In the genomic region with DNA sequence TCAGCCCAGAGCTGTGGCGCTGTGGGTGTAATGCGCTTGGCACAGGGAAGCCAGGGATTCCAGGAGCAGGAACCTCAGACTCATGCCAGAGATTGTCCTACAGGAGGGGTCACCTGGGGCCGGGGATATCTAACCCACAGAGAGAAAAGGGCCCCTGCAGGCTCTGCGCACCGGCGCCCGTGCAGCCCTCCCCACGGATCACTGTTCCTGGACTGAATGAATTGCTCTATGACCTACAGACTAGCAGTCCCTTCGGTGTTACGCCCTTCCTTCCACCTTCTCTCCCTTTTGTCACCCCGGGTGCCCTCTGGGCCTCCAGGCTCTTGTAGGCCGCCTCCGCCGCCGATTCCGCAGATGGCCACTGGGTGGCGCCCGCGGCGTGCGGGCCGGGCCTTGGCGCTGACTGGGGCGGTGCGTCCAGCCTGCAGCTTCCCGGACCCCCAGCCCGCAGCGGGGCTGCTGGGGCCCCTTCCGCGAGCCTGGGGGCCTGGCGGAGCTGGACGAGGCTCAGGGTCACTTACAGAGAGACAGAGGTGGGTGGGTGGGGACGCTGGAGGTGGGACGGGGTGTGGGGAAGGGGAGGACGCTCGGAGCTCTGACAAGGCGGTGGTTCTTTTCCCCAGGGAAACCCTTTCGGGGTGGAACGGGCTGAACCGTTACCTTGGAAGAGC, we compare ENCODE assay signal across 1 cellular context.
TF ChIP-seq lines count a peak whose summit lies in the region.

No MANE protein-coding gene starts in this region.

TF ChIP-seq in HepG2, 621 proteins besides CTCF, POLR2A, EP300 and RAD21 (continued from another document and continues in another):
- TF ChIP-seq, protein P1, sequence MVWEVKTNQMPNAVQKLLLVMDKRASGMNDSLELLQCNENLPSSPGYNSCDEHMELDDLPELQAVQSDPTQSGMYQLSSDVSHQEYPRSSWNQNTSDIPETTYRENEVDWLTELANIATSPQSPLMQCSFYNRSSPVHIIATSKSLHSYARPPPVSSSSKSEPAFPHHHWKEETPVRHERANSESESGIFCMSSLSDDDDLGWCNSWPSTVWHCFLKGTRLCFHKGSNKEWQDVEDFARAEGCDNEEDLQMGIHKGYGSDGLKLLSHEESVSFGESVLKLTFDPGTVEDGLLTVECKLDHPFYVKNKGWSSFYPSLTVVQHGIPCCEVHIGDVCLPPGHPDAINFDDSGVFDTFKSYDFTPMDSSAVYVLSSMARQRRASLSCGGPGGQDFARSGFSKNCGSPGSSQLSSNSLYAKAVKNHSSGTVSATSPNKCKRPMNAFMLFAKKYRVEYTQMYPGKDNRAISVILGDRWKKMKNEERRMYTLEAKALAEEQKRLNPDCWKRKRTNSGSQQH (CRISPR knock-in tag; IDR thresholded peaks at IDR 0.05; ENCODE audit: low read depth) = no peak
- TF ChIP-seq RELA (CRISPR knock-in tag; IDR thresholded peaks at IDR 0.05) = no peak
- TF ChIP-seq MLXIP (CRISPR knock-in tag; IDR thresholded peaks at IDR 0.05; ENCODE audit: borderline replicate concordance) = no peak
- no peak for TF ChIP-seq MEIS2 (CRISPR knock-in tag; IDR thresholded peaks at IDR 0.05)
- TF ChIP-seq ZNF432 (CRISPR knock-in tag; IDR thresholded peaks at IDR 0.05; ENCODE audit: borderline replicate concordance) = no peak
- TF ChIP-seq SAP130 (CRISPR knock-in tag; IDR thresholded peaks at IDR 0.05; ENCODE audit: low read depth) = no peak
- no peak for TF ChIP-seq KAT7 (CRISPR knock-in tag; IDR thresholded peaks at IDR 0.05; ENCODE audit: borderline replicate concordance)
- TF ChIP-seq RXRA (CRISPR knock-in tag; IDR thresholded peaks at IDR 0.05) = peak; percentile 81
- TF ChIP-seq ZNF460 (CRISPR knock-in tag; IDR thresholded peaks at IDR 0.05; ENCODE audit: borderline replicate concordance) = no peak
- TF ChIP-seq, protein P2, sequence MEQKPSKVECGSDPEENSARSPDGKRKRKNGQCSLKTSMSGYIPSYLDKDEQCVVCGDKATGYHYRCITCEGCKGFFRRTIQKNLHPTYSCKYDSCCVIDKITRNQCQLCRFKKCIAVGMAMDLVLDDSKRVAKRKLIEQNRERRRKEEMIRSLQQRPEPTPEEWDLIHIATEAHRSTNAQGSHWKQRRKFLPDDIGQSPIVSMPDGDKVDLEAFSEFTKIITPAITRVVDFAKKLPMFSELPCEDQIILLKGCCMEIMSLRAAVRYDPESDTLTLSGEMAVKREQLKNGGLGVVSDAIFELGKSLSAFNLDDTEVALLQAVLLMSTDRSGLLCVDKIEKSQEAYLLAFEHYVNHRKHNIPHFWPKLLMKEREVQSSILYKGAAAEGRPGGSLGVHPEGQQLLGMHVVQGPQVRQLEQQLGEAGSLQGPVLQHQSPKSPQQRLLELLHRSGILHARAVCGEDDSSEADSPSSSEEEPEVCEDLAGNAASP (CRISPR knock-in tag; IDR thresholded peaks at IDR 0.05; ENCODE audit: borderline replicate concordance) = peak; percentile 90; the same call in 1 of the 2 replicates
- TF ChIP-seq GMEB2 (CRISPR knock-in tag; IDR thresholded peaks at IDR 0.05; ENCODE audit: low read depth) = no peak
- TF ChIP-seq SOX13 (IDR thresholded peaks at IDR 0.05) = no peak
- TF ChIP-seq SOX13 (CRISPR knock-in tag; conservative IDR thresholded peaks at IDR 0.05 in 1 of 2, IDR thresholded peaks at IDR 0.05 in 1 of 2) = no peak
- TF ChIP-seq, protein P3, sequence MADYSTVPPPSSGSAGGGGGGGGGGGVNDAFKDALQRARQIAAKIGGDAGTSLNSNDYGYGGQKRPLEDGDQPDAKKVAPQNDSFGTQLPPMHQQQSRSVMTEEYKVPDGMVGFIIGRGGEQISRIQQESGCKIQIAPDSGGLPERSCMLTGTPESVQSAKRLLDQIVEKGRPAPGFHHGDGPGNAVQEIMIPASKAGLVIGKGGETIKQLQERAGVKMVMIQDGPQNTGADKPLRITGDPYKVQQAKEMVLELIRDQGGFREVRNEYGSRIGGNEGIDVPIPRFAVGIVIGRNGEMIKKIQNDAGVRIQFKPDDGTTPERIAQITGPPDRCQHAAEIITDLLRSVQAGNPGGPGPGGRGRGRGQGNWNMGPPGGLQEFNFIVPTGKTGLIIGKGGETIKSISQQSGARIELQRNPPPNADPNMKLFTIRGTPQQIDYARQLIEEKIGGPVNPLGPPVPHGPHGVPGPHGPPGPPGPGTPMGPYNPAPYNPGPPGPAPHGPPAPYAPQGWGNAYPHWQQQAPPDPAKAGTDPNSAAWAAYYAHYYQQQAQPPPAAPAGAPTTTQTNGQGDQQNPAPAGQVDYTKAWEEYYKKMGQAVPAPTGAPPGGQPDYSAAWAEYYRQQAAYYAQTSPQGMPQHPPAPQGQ (CRISPR knock-in tag; IDR thresholded peaks at IDR 0.05; ENCODE audit: borderline replicate concordance) = no peak
- TF ChIP-seq, protein P4, sequence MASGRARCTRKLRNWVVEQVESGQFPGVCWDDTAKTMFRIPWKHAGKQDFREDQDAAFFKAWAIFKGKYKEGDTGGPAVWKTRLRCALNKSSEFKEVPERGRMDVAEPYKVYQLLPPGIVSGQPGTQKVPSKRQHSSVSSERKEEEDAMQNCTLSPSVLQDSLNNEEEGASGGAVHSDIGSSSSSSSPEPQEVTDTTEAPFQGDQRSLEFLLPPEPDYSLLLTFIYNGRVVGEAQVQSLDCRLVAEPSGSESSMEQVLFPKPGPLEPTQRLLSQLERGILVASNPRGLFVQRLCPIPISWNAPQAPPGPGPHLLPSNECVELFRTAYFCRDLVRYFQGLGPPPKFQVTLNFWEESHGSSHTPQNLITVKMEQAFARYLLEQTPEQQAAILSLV (CRISPR knock-in tag; IDR thresholded peaks at IDR 0.05; ENCODE audit: borderline replicate concordance) = no peak
- peak; percentile 28 for TF ChIP-seq TEAD3 (CRISPR knock-in tag; optimal IDR thresholded peaks at IDR 0.05; ENCODE audit: borderline replicate concordance)
- TF ChIP-seq ZNF83 (CRISPR knock-in tag; IDR thresholded peaks at IDR 0.05; ENCODE audit: borderline replicate concordance) = no peak
- no peak for TF ChIP-seq PREB (CRISPR knock-in tag; IDR thresholded peaks at IDR 0.05)
- peak; percentile 63 for TF ChIP-seq HNRNPK (IDR thresholded peaks at IDR 0.05; ENCODE audit: low read depth, low read length, poor library complexity, severe bottlenecking)
- TF ChIP-seq, protein P5, sequence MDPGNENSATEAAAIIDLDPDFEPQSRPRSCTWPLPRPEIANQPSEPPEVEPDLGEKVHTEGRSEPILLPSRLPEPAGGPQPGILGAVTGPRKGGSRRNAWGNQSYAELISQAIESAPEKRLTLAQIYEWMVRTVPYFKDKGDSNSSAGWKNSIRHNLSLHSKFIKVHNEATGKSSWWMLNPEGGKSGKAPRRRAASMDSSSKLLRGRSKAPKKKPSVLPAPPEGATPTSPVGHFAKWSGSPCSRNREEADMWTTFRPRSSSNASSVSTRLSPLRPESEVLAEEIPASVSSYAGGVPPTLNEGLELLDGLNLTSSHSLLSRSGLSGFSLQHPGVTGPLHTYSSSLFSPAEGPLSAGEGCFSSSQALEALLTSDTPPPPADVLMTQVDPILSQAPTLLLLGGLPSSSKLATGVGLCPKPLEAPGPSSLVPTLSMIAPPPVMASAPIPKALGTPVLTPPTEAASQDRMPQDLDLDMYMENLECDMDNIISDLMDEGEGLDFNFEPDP (CRISPR knock-in tag; conservative IDR thresholded peaks at IDR 0.05) = no peak
- TF ChIP-seq BHLHE40 (IDR thresholded peaks at IDR 0.05; ENCODE audit: low read length) = no peak
- TF ChIP-seq ZBTB20 (CRISPR knock-in tag; IDR thresholded peaks at IDR 0.05; ENCODE audit: borderline replicate concordance, low read depth) = no peak
- TF ChIP-seq SALL1 (CRISPR knock-in tag; IDR thresholded peaks at IDR 0.05) = 0 out of 2 replicates have a peak, but pooled peaks have one; percentile 17
- TF ChIP-seq PITX1 (CRISPR knock-in tag; IDR thresholded peaks at IDR 0.05) = no peak
- 0 out of 2 replicates have a peak, but pooled peaks have one; percentile 31 for TF ChIP-seq RXRB (CRISPR knock-in tag; IDR thresholded peaks at IDR 0.05; ENCODE audit: borderline replicate concordance)
- TF ChIP-seq ZNF7 (CRISPR knock-in tag; IDR thresholded peaks at IDR 0.05) = no peak
- TF ChIP-seq ZNF18 (CRISPR knock-in tag; IDR thresholded peaks at IDR 0.05; ENCODE audit: insufficient replicate concordance) = no peak
- TF ChIP-seq CBX5 (CRISPR knock-in tag; IDR thresholded peaks at IDR 0.05; ENCODE audit: borderline replicate concordance) = no peak
- TF ChIP-seq IKZF4 (CRISPR knock-in tag; IDR thresholded peaks at IDR 0.05; ENCODE audit: borderline replicate concordance, low read depth, not compliant biosample characterization) = no peak
- TF ChIP-seq ZNF746 (CRISPR knock-in tag; IDR thresholded peaks at IDR 0.05) = no peak
- TF ChIP-seq GLMP (CRISPR knock-in tag; IDR thresholded peaks at IDR 0.05; ENCODE audit: borderline replicate concordance) = no peak
- no peak for TF ChIP-seq DMAP1 (CRISPR knock-in tag; IDR thresholded peaks at IDR 0.05)
- TF ChIP-seq FOXP4 (CRISPR knock-in tag; IDR thresholded peaks at IDR 0.05) = no peak
